In the genomic region with DNA sequence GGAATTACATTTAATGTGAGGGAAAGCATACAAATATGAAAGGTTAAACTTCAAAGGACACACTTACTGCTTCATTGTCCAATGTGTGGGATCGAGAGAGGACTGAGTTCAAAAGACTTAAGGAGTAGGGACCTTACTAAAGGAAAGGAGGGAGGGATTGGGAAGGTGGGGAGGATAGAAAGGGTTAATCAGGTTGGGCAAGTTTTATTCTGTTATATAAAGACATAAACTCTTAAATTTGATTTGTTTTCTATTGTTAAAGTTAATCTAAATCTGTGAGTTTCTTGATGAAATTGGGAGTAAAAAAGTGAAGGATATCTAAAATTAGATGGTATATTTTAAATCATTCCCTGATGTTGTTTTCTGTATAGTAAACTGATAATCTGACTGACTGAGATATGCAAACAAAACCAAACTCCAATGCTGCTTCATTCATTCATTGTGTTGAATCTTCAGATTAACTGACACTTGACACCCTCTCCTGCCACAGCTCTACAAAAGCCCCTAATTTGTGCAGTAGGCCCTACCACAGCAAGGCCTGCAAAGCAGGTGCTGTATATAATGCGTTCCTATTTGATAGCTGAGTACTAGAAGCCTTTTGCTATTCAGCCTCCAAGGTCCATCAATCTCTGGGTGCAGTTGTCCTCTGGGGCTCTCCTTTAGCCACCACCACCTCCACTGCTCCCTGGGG, we compare ENCODE assay signal across 8 cellular contexts. TPM values are rescaled to one million over a fixed set of nuclear protein-coding genes. Genes with fewer than 3 reads are reported as not detected.
DNase-seq lines count a peak whose midpoint lies in the region; ATAC-seq and TF ChIP-seq lines count a peak whose summit lies in the region.

No MANE protein-coding gene starts in this region.

- H3K36me3 ChIP-seq in DOHH2 (ENCODE audit: control insufficient read depth, low read length) = peaks cover 40% of the 10 kb centered on the region
- H3K36me3 ChIP-seq in HEK293 (ENCODE audit: control insufficient read depth in 2 of 2, insufficient read depth in 1 of 2, low read length in 2 of 2) = no peaks in the 10 kb centered on the region
- peaks cover 11% of the 10 kb centered on the region for H3K36me3 ChIP-seq in OCI-LY3 (replicated peaks; ENCODE audit: low read depth, low read length)
- peaks cover 0 to 7% (median 0%) of the 10 kb centered on the region in 3 experiments for H3K36me3 ChIP-seq in naive thymus-derived CD4-positive, alpha-beta T cell (ENCODE audit: control insufficient read depth in 2 of 3, insufficient read depth in 3 of 3, low read length in 3 of 3)

- H3K9me3 ChIP-seq in DOHH2 (ENCODE audit: control insufficient read depth, insufficient read depth, low read length) = no peaks in the 10 kb centered on the region
- H3K9me3 ChIP-seq in HEK293 (ENCODE audit: control insufficient read depth, insufficient read depth, low read depth, low read length) = no peaks in the 10 kb centered on the region
- no peaks in the 10 kb centered on the region for H3K9me3 ChIP-seq in OCI-LY3 (ENCODE audit: insufficient read depth, low read length)
- no peaks in the 10 kb centered on the region for H3K9me3 ChIP-seq in naive thymus-derived CD4-positive, alpha-beta T cell (ENCODE audit: control insufficient read depth in 2 of 3, low read length in 3 of 3)

- peaks cover 73% of the 10 kb centered on the region for H3K4me1 ChIP-seq in DOHH2 (ENCODE audit: control insufficient read depth, low read length)
- H3K4me1 ChIP-seq in HEK293 (ENCODE audit: control insufficient read depth, insufficient read depth, low read length) = peaks cover 5% of the 10 kb centered on the region; the same call in 1 of the 2 replicates
- peaks cover 63% of the 10 kb centered on the region for H3K4me1 ChIP-seq in OCI-LY3 (ENCODE audit: low read length)
- peaks cover 27 to 31% of the 10 kb centered on the region in 2 donors for H3K4me1 ChIP-seq in naive thymus-derived CD4-positive, alpha-beta T cell (ENCODE audit: control insufficient read depth in 2 of 2, insufficient read depth in 2 of 2, low read length in 2 of 2)

- H3K9me2 ChIP-seq in DOHH2 (replicated peaks; ENCODE audit: control insufficient read depth, low read length) = no peaks in the 10 kb centered on the region

- H3K27me3 ChIP-seq in DOHH2 (ENCODE audit: control insufficient read depth, low read length) = no peaks in the 10 kb centered on the region
- no peaks in the 10 kb centered on the region for H3K27me3 ChIP-seq in OCI-LY3 (ENCODE audit: low read depth, low read length)
- no peaks in the 10 kb centered on the region for H3K27me3 ChIP-seq in naive thymus-derived CD4-positive, alpha-beta T cell (ENCODE audit: control insufficient read depth in 2 of 2, insufficient read depth in 2 of 2, low read length in 2 of 2)

- H2AFZ ChIP-seq in OCI-LY3 (ENCODE audit: low read depth, low read length) = no peak overlapping the region

- H3K9me3 Mint-ChIP-seq in naive thymus-derived CD4-positive, alpha-beta T cell = no peaks in the 10 kb centered on the region

- CTCF ChIA-PET in HEK293 (lab: Yijun Ruan, JAX) = interaction anchor here (0.6 to 4.3 kb wide), 5 partner anchors 14 to 825 kb away, joined by 3 to 43 read pairs (median 5); no protein-coding TSS in a partner anchor
- CTCF ChIA-PET in naive thymus-derived CD4-positive, alpha-beta T cell (lab: Charles Lee) = interaction anchor here (1.1 kb wide), 1 partner anchor 13 kb away, joined by 4 read pairs; no protein-coding TSS in a partner anchor

- POLR2A ChIA-PET in HEK293 (lab: Yijun Ruan, JAX) = interaction anchor here (0.5 to 1.2 kb wide), 3 partner anchors 8 to 23 kb away, joined by 3 to 6 read pairs (median 3); no protein-coding TSS in a partner anchor
- POLR2A ChIA-PET in naive thymus-derived CD4-positive, alpha-beta T cell (lab: Charles Lee) = interaction anchor here (0.8 to 7.7 kb wide), 6 partner anchors 10 to 390 kb away, joined by 3 to 90 read pairs (median 5); a partner anchor contains a TSS

- H3F3A ChIP-seq in DOHH2 (ENCODE audit: control insufficient read depth, insufficient read depth) = peaks cover 59% of the 10 kb centered on the region

- no peaks in the 10 kb centered on the region for H3K27me3 Mint-ChIP-seq in naive thymus-derived CD4-positive, alpha-beta T cell

- H3K79me2 ChIP-seq in DOHH2 (ENCODE audit: control insufficient read depth, low read length) = peaks cover 64% of the 10 kb centered on the region
- H3K79me2 ChIP-seq in OCI-LY3 (ENCODE audit: low read length) = peaks cover 40% of the 10 kb centered on the region

- peak overlapping the region; percentile 88 for H3K4me2 ChIP-seq in DOHH2 (ENCODE audit: low read length)
- peak overlapping the region; percentile 86 for H3K4me2 ChIP-seq in OCI-LY3 (ENCODE audit: low read length)

- ATAC-seq in naive thymus-derived CD4-positive, alpha-beta T cell = no peak
- ATAC-seq in HG03521 (IDR thresholded peaks at IDR 0.05; ENCODE audit: unreplicated experiment) = no peak
- no peak for ATAC-seq in GM19397 (IDR thresholded peaks at IDR 0.05; ENCODE audit: unreplicated experiment)

- no peak for DNase-seq in naive thymus-derived CD4-positive, alpha-beta T cell
- DNase-seq in MV-4-11 (lab: John Stamatoyannopoulos, UW) = no peak
- no peak for DNase-seq in lower leg skin (ENCODE audit: low spot score in 2 of 2)

- peak overlapping the region; percentile 83 to 99 (median 90) for H3K4me3 Mint-ChIP-seq in naive thymus-derived CD4-positive, alpha-beta T cell

- H3K4me3 ChIP-seq in DOHH2 (ENCODE audit: low read length) (peak overlapping the region; percentile 81), HEK293 (ENCODE audit: low read depth, low read length) (no peak overlapping the region), OCI-LY3 (ENCODE audit: low read length) (peak overlapping the region; percentile 93), lower leg skin (ENCODE audit: low read depth, poor library complexity, severe bottlenecking) (no peak overlapping the region)
- H3K4me3 ChIP-seq in naive thymus-derived CD4-positive, alpha-beta T cell (ENCODE audit: low read length) = peak overlapping the region; percentile 67

- WGBS in lower leg skin, 2 donors = 64 to 79% methylated on average over 2 of the region's 2 CpGs

- H3K27ac ChIP-seq in DOHH2 (ENCODE audit: low read depth, low read length) (peak overlapping the region; percentile 99), HEK293 (ENCODE audit: extremely low read depth, low read depth, low read length) (no peak overlapping the region), OCI-LY3 (ENCODE audit: low read length) (no peak overlapping the region)
- peak overlapping the region; percentile 88 for H3K27ac ChIP-seq in naive thymus-derived CD4-positive, alpha-beta T cell (ENCODE audit: low read depth, low read length)

- TF ChIP-seq CTCF in DOHH2 (IDR thresholded peaks at IDR 0.05; ENCODE audit: low read depth, low read length, poor library complexity, severe bottlenecking) = no peak
- no peak for TF ChIP-seq CTCF in HEK293 (tag by site-specific recombination; IDR thresholded peaks at IDR 0.05)
- no peak for TF ChIP-seq CTCF in OCI-LY3 (IDR thresholded peaks at IDR 0.05; ENCODE audit: low read depth, low read length)
- TF ChIP-seq CTCF in lower leg skin (IDR thresholded peaks at IDR 0.05) = no peak

- intact Hi-C loops in naive thymus-derived CD4-positive, alpha-beta T cell (cut with micrococcal nuclease) = loop anchor here (1.0 to 10.0 kb wide), 9 partner anchors 58 to 1949 kb away; a partner anchor contains a TSS
- intact Hi-C loops in lower leg skin (cut with DNase I; ENCODE audit: low total_unique reads) = no loop called here

- peak overlapping the region; percentile 83 to 97 (median 93) for H3K27ac Mint-ChIP-seq in naive thymus-derived CD4-positive, alpha-beta T cell

- H3K36me3 Mint-ChIP-seq in naive thymus-derived CD4-positive, alpha-beta T cell = peaks cover 0 to 19% (median 0%) of the 10 kb centered on the region in 5 donors

- peak overlapping the region; percentile 85 for H3K9ac ChIP-seq in OCI-LY3 (ENCODE audit: low read length)

- peaks cover 13% of the 10 kb centered on the region; the same call in 1 of the 2 replicates for H4K20me1 ChIP-seq in DOHH2 (ENCODE audit: control insufficient read depth, insufficient read depth, low read depth, low read length)
- H4K20me1 ChIP-seq in OCI-LY3 (ENCODE audit: insufficient read depth, low read length) = peaks cover 15% of the 10 kb centered on the region

- no peak for TF ChIP-seq POLR2A in lower leg skin (IDR thresholded peaks at IDR 0.05)

- H3K4me1 Mint-ChIP-seq in naive thymus-derived CD4-positive, alpha-beta T cell = peaks cover 36 to 77% (median 69%) of the 10 kb centered on the region in 7 donors

TF ChIP-seq in HEK293, 187 proteins besides CTCF, POLR2A, EP300 and RAD21 (continues in another document):
- TF ChIP-seq, protein P1, sequence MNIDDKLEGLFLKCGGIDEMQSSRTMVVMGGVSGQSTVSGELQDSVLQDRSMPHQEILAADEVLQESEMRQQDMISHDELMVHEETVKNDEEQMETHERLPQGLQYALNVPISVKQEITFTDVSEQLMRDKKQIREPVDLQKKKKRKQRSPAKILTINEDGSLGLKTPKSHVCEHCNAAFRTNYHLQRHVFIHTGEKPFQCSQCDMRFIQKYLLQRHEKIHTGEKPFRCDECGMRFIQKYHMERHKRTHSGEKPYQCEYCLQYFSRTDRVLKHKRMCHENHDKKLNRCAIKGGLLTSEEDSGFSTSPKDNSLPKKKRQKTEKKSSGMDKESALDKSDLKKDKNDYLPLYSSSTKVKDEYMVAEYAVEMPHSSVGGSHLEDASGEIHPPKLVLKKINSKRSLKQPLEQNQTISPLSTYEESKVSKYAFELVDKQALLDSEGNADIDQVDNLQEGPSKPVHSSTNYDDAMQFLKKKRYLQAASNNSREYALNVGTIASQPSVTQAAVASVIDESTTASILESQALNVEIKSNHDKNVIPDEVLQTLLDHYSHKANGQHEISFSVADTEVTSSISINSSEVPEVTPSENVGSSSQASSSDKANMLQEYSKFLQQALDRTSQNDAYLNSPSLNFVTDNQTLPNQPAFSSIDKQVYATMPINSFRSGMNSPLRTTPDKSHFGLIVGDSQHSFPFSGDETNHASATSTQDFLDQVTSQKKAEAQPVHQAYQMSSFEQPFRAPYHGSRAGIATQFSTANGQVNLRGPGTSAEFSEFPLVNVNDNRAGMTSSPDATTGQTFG (tag by site-specific recombination; IDR thresholded peaks at IDR 0.05; ENCODE audit: borderline replicate concordance) = no peak
- no peak for TF ChIP-seq ZNF10 (tag by site-specific recombination; IDR thresholded peaks at IDR 0.05)
- peak; percentile 9; the same call in 1 of the 2 replicates for TF ChIP-seq TRIM28 (IDR thresholded peaks at IDR 0.05; ENCODE audit: borderline replicate concordance, low read length)

RNA-seq across cellular contexts. Expression of a gene that starts 1.3 kb away (rescaled TPM):
- total RNA-seq in naive thymus-derived CD4-positive, alpha-beta T cell = 10 to 100 TPM; 18.8 to 47.7 (median 27.7) TPM
- 10 to 100 TPM; 25.1 to 33.8 TPM for polyA plus RNA-seq in naive thymus-derived CD4-positive, alpha-beta T cell
- 10 to 100 TPM; 15.9 to 26.7 (median 22.6) TPM for total RNA-seq in lower leg skin

RNA-seq across cellular contexts. Expression of a gene that starts 38.7 kb away (rescaled TPM):
- total RNA-seq in naive thymus-derived CD4-positive, alpha-beta T cell = 1 to 10 TPM in 3 of 5 experiments, under 1 TPM in 2; 0.40 to 1.9 (median 1.5) TPM
- polyA plus RNA-seq in naive thymus-derived CD4-positive, alpha-beta T cell = not detected
- total RNA-seq in lower leg skin = under 1 TPM in 2 of 4 donors, not detected in 2; 0.27 to 0.62 TPM

RNA-seq across cellular contexts. Expression of a gene that starts 58.2 kb away (rescaled TPM):
- 10 to 100 TPM in 2 of 5 experiments, 1 to 10 TPM in 3; 7.3 to 12.1 (median 9.6) TPM for total RNA-seq in naive thymus-derived CD4-positive, alpha-beta T cell
- polyA plus RNA-seq in naive thymus-derived CD4-positive, alpha-beta T cell = 1 to 10 TPM; 2.4 to 3.2 TPM
- total RNA-seq in lower leg skin = 10 to 100 TPM; 13.3 to 22.3 (median 20.1) TPM

Comparison
In these comparisons a context has a peak if more than half of its experiments do, and no peak if none do; other contexts are left out.
1. H3K27ac ChIP-seq: peak in DOHH2 (single experiment) and naive thymus-derived CD4-positive, alpha-beta T cell (single experiment); none in HEK293 (single experiment) and OCI-LY3 (single experiment).
2. H3K4me3 ChIP-seq: peak in DOHH2 (single experiment), OCI-LY3 (single experiment) and naive thymus-derived CD4-positive, alpha-beta T cell (single experiment); none in HEK293 (single experiment) and lower leg skin (single experiment).